17 cellular contexts compared by ENCODE assay signal in the genomic region with DNA sequence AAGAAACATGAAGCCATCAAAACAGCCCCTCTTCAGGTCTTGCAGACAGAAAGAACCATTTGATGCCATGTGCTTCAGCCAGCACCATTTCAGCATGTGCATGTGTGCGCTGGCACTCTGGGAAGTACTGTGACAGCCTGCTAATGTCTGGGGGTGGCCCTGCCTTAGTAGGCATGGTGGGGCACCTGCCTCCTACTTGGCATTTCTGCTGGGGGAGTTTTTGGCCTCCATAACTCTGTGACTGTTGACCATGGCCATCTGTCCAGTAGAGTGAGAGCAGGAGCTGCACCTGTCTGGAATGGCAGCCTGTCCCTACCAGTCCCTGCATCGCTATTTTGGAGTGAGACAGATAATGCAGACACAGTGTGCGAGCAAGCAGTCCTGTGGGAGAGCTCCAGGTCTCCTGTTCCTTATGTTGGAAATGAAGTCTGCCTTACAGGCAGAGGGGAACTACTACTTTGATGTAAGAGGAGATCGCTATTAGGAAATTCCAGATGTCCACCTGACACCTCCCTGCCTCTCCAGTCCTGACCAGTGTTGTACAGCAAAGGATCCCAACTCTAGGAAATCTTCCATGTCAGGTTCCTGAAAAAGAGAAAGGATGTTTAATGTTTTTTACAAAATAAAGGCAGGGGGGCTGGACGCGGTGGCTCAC.
"Had no signal": no experiment of that assay in that cellular context is flagged by ENCODE, and none has a peak within 500 bp of the region (broad histone marks: within the 10 kb centered on the region; RNA-seq: fewer than 3 reads in every experiment).

No MANE protein-coding gene starts in this region.

- H3K27me3 ChIP-seq: cardiac muscle cell, colonic mucosa, tibial artery, vagina had no signal

- H3K36me3 ChIP-seq: cardiac muscle cell, colonic mucosa, vagina had no signal

- ATAC-seq: activated T-cell treated with anti-CD3 and anti-CD28 coated beads, Interleukin-2, amount 50 U/mL, for 4 hours; esophagus mucosa; natural killer cell treated with Interleukin-12 subunit alpha and Interleukin-12 subunit beta and Interleukin-15 and Interleukin-18, amount 100 ng/mL, for 72 hours; stimulated activated naive B cell treated with anti-CD40 and anti-IgM and Interleukin-4, amounts not matched to agents 10 μg/mL and 1 μg/mL and 100 μg/mL, for 72 hours had no signal

- H3K36me3 Mint-ChIP-seq: natural killer cell treated with Interleukin-12 subunit alpha and Interleukin-12 subunit beta and Interleukin-15 and Interleukin-18, amount 100 ng/mL, for 72 hours had no signal

- H3K4me3 Mint-ChIP-seq: activated CD4-positive, alpha-beta memory T cell treated with anti-CD3 and anti-CD28 coated beads, Interleukin-2, amount 10 ng/mL, durations not matched to agents 7 days and 5 days; activated T-cell treated with anti-CD3 and anti-CD28 coated beads, Interleukin-2, amount 50 U/mL, for 4 hours; natural killer cell treated with Interleukin-12 subunit alpha and Interleukin-12 subunit beta and Interleukin-15 and Interleukin-18, amount 100 ng/mL, for 72 hours had no signal

- H3K27ac Mint-ChIP-seq: activated CD4-positive, alpha-beta memory T cell treated with anti-CD3 and anti-CD28 coated beads, Interleukin-2, amount 10 ng/mL, durations not matched to agents 7 days and 5 days; natural killer cell treated with Interleukin-12 subunit alpha and Interleukin-12 subunit beta and Interleukin-15 and Interleukin-18, amount 100 ng/mL, for 72 hours had no signal

- H3K4me1 Mint-ChIP-seq: activated CD4-positive, alpha-beta memory T cell treated with anti-CD3 and anti-CD28 coated beads, Interleukin-2, amount 10 ng/mL, durations not matched to agents 7 days and 5 days had no signal

- H3K9me3 ChIP-seq: colonic mucosa, tibial artery, vagina had no signal

- H3K4me1 ChIP-seq: colonic mucosa, tibial artery, vagina had no signal

- DNase-seq: activated CD4-positive, alpha-beta memory T cell treated with anti-CD3 and anti-CD28 coated beads, Interleukin-2, amount 10 ng/mL, durations not matched to agents 7 days and 5 days; activated CD4-positive, alpha-beta T cell treated with anti-CD3 and anti-CD28 coated beads for 1 hour; activated effector memory CD4-positive, alpha-beta T cell treated with Interleukin-2 at 50 U/mL for 16 hours; activated naive CD4-positive, alpha-beta T cell treated with anti-CD3 and anti-CD28 coated beads, Interleukin-2, amount 50 U/mL, for 16 hours; activated T-cell treated with anti-CD3 and anti-CD28 coated beads, Interleukin-2, amount 50 U/mL, for 4 hours; colonic mucosa; glutamatergic neuron; left ventricle myocardium inferior; retina; stimulated activated CD4-positive, alpha-beta T cell treated with anti-CD3 and anti-CD28 coated beads, Interleukin-2, amount 100 ng/mL, for 48 hours; stimulated activated naive B cell treated with anti-CD40 and anti-IgM and Interleukin-4, amounts not matched to agents 10 μg/mL and 1 μg/mL and 100 μg/mL, for 72 hours; T1000; tibial artery had no signal

- H3K9me3 Mint-ChIP-seq: activated CD4-positive, alpha-beta memory T cell treated with anti-CD3 and anti-CD28 coated beads, Interleukin-2, amount 10 ng/mL, durations not matched to agents 7 days and 5 days; activated T-cell treated with anti-CD3 and anti-CD28 coated beads, Interleukin-2, amount 50 U/mL, for 4 hours; natural killer cell treated with Interleukin-12 subunit alpha and Interleukin-12 subunit beta and Interleukin-15 and Interleukin-18, amount 100 ng/mL, for 72 hours; stimulated activated naive B cell treated with anti-CD40 and anti-IgM and Interleukin-4, amounts not matched to agents 10 μg/mL and 1 μg/mL and 100 μg/mL, for 72 hours had no signal

- H3K27me3 Mint-ChIP-seq: activated CD4-positive, alpha-beta memory T cell treated with anti-CD3 and anti-CD28 coated beads, Interleukin-2, amount 10 ng/mL, durations not matched to agents 7 days and 5 days; natural killer cell treated with Interleukin-12 subunit alpha and Interleukin-12 subunit beta and Interleukin-15 and Interleukin-18, amount 100 ng/mL, for 72 hours; stimulated activated naive B cell treated with anti-CD40 and anti-IgM and Interleukin-4, amounts not matched to agents 10 μg/mL and 1 μg/mL and 100 μg/mL, for 72 hours had no signal

- H3K4me3 ChIP-seq: cardiac muscle cell, colonic mucosa, left ventricle myocardium inferior, tibial artery, vagina had no signal

- H3K27ac ChIP-seq: cardiac muscle cell, colonic mucosa, left ventricle myocardium inferior, tibial artery, vagina had no signal
